ENCODE assay signal across 1 cellular context in the genomic region with DNA sequence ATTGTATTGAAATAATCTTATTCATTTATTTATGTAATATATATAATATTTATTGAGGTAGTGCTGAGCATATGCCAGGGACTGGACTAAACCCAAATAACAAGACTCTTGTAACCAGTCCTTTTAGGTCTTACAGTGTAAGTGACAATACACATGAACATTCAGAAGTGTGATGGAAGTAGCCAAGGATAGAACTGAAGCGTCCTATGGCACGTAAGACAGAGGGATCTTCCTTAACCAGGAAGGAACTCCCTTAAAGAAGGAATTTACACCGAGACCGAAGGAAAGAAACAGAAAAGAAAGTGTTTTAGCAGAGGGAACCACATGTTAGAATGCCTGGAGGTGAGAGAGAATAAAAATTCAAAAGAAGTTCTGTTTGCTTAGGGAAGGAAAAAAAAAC.
TF ChIP-seq lines count a peak whose summit lies in the region.

No MANE protein-coding gene starts in this region.

TF ChIP-seq in IMR-90, 13 proteins besides CTCF, POLR2A, EP300 and RAD21:
- no peak for TF ChIP-seq BHLHE40 (IDR thresholded peaks at IDR 0.05; ENCODE audit: low read depth, low read length)
